Comparison of ENCODE assay signal across 1 cellular context in genomic region chr1:86381223-86381622, GRCh38.
TF ChIP-seq lines count a peak whose summit lies in the region.

No MANE protein-coding gene starts in this region.

TF ChIP-seq in K562, 482 proteins besides CTCF, POLR2A, EP300 and RAD21:
- TF ChIP-seq ZNF717 (CRISPR knock-in tag; IDR thresholded peaks at IDR 0.05), result no peak
- TF ChIP-seq ZBTB17 (CRISPR knock-in tag; IDR thresholded peaks at IDR 0.05), result no peak
- no peak for TF ChIP-seq MEIS2 (IDR thresholded peaks at IDR 0.05; ENCODE audit: partially characterized antibody)
- no peak for TF ChIP-seq FOS (IDR thresholded peaks at IDR 0.05; ENCODE audit: extremely low read depth, insufficient read length)
- TF ChIP-seq AFF1 (IDR thresholded peaks at IDR 0.05; ENCODE audit: low read depth in 1 of 2, partially characterized antibody in 2 of 2), result no peak
- TF ChIP-seq ZNF212 (CRISPR knock-in tag; IDR thresholded peaks at IDR 0.05), result no peak
- TF ChIP-seq TGIF2 (CRISPR knock-in tag; IDR thresholded peaks at IDR 0.05), result no peak
- TF ChIP-seq TBL1XR1 (IDR thresholded peaks at IDR 0.05; ENCODE audit: low read length in 2 of 2), result no peak
- no peak for TF ChIP-seq SRSF1 (IDR thresholded peaks at IDR 0.05; ENCODE audit: low read depth, low read length)
- no peak for TF ChIP-seq ESRRA (IDR thresholded peaks at IDR 0.05; ENCODE audit: borderline replicate concordance, low read depth)
- no peak for TF ChIP-seq ZNF589 (CRISPR knock-in tag; IDR thresholded peaks at IDR 0.05; ENCODE audit: low read depth)
- no peak for TF ChIP-seq SP2 (IDR thresholded peaks at IDR 0.05; ENCODE audit: extremely low read depth, low read depth, low read length, poor library complexity, severe bottlenecking)
- TF ChIP-seq ZKSCAN1 (IDR thresholded peaks at IDR 0.05; ENCODE audit: low read depth, low read length), result no peak
- TF ChIP-seq ZNF175 (CRISPR knock-in tag; IDR thresholded peaks at IDR 0.05; ENCODE audit: low read depth), result no peak
TF ChIP-seq in K562: peak in this region for 0.
